29 cellular contexts compared by ENCODE assay signal in the genomic region with DNA sequence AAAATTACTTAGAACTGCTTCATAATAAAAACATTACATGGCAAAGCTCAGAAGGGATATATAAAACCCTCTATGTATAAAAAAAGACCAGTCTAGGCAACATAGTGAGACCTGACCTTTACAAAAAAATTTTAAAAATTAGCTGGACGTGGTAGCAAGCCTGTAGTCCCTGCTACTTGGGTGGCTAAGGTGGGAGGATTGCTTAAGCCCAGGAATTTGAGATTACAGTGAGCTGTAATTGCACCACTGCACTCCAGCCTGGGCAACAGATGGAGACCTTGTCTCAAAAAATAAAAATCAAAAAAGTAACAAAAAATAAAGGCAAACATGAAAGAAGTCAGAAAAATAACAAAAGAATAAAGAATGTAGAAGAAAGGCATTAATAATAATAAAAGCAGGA. TPM values are rescaled to one million over a fixed set of nuclear protein-coding genes. Genes with fewer than 3 reads are reported as not detected.
DNase-seq lines count a peak whose midpoint lies in the region; ATAC-seq, FAIRE-seq and TF ChIP-seq lines count a peak whose summit lies in the region.
"Had no signal": no experiment of that assay in that cellular context is flagged by ENCODE, and none has a peak within 500 bp of the region (broad histone marks: within the 10 kb centered on the region; RNA-seq: fewer than 3 reads in every experiment).

No MANE protein-coding gene starts in this region.

- ATAC-seq in left lung (no peak), HG02852 (IDR thresholded peaks at IDR 0.05; ENCODE audit: unreplicated experiment) (no peak)
- ATAC-seq: GM12878 had no signal

- H3K4me1 ChIP-seq in HEK293 (ENCODE audit: control insufficient read depth, insufficient read depth, low read length) (no peaks in the 10 kb centered on the region), trophoblast cell (ENCODE audit: control insufficient read depth in 1 of 2, insufficient read depth in 2 of 2, low read length in 2 of 2) (no peaks in the 10 kb centered on the region), small intestine (ENCODE audit: control insufficient read depth in 2 of 2, insufficient read depth in 1 of 2, low read depth in 1 of 2, low read length in 1 of 2) (no peaks in the 10 kb centered on the region), left lung (no peaks in the 10 kb centered on the region)
- H3K4me1 ChIP-seq: BE2C, BLaER1 had no signal

- no peak overlapping the region for H4K91ac ChIP-seq in trophoblast cell (ENCODE audit: low read depth, low read length)

- H3K27ac ChIP-seq in HEK293 (ENCODE audit: extremely low read depth, low read depth, low read length) (no peak overlapping the region), trophoblast cell (ENCODE audit: low read depth, low read length) (no peak overlapping the region), small intestine (ENCODE audit: low read depth in 1 of 2, low read length in 1 of 2) (no peak overlapping the region), left lung (no peak overlapping the region)
- H3K27ac ChIP-seq: BLaER1 had no signal

- POLR2A ChIA-PET in HEK293 (lab: Yijun Ruan, JAX), result no interaction called here

- TF ChIP-seq CTCF in HEK293 (tag by site-specific recombination; IDR thresholded peaks at IDR 0.05) (no peak), choroid plexus epithelial cell (conservative IDR thresholded peaks at IDR 0.05; ENCODE audit: low read depth, low read length) (no peak), left lung (IDR thresholded peaks at IDR 0.05) (no peak)

- no peaks in the 10 kb centered on the region for H3K4me1 Mint-ChIP-seq in activated T-helper 2 cell treated with anti-CD3 and anti-CD28 coated beads, Interferon-gamma antibody, Interleukin-2, Interleukin-4, amounts not matched to agents 10 μg/mL and 5 μg/mL and 100 μg/mL, durations not matched to agents 14 hours and 24 hours and 36 hours (ENCODE audit: low read depth)
- H3K4me1 Mint-ChIP-seq: CD14-positive monocyte; CD4-positive, alpha-beta memory T cell; CD4-positive, CD25-positive, alpha-beta regulatory T cell; CD8-positive, alpha-beta memory T cell had no signal

- FAIRE-seq in small intestine (lab: Jason Lieb, UNC), result no peak
- FAIRE-seq: A204.1, GM12878, GM12892, GM18507 had no signal

- no peak overlapping the region for H3K4me2 ChIP-seq in trophoblast cell (ENCODE audit: low read length)
- H3K4me2 ChIP-seq: BLaER1 had no signal

- no peak overlapping the region for H2BK12ac ChIP-seq in trophoblast cell (ENCODE audit: low read length)

- peak; percentile 35 for DNase-seq in NCI-H226
- peak; percentile 43 for DNase-seq in choroid plexus epithelial cell (ENCODE audit: low read depth)
- DNase-seq in trophoblast cell, result peak; percentile 63 to 83
- no peak for DNase-seq in small intestine
- no peak for DNase-seq in left lung
- no peak for DNase-seq in activated T-helper 2 cell treated with anti-CD3 and anti-CD28 coated beads, Interferon-gamma antibody, Interleukin-2, Interleukin-4, amounts not matched to agents 10 μg/mL and 5 μg/mL and 100 μg/mL, durations not matched to agents 14 hours and 24 hours and 36 hours (ENCODE audit: low spot score)
- DNase-seq: 8988T; ACHN; BE2C; C1 segment of cervical spinal cord; CD4-positive, alpha-beta memory T cell; CD4-positive, CD25-positive, alpha-beta regulatory T cell; CD8-positive, alpha-beta memory T cell; COR-L47; DMS 273 treated with DMSO at 0.1 percent for 48 hours; DMS153; DMS53; DMS79; DND-41; EL; GDM1 had no signal

- no peaks in the 10 kb centered on the region for H3K79me2 ChIP-seq in trophoblast cell (ENCODE audit: control insufficient read depth, insufficient read depth, low read length, poor library complexity)

- no peaks in the 10 kb centered on the region for H3K36me3 Mint-ChIP-seq in activated T-helper 2 cell treated with anti-CD3 and anti-CD28 coated beads, Interferon-gamma antibody, Interleukin-2, Interleukin-4, amounts not matched to agents 10 μg/mL and 5 μg/mL and 100 μg/mL, durations not matched to agents 14 hours and 24 hours and 36 hours (ENCODE audit: low read depth)
- H3K36me3 Mint-ChIP-seq: CD14-positive monocyte; CD4-positive, alpha-beta memory T cell; CD4-positive, CD25-positive, alpha-beta regulatory T cell; CD8-positive, alpha-beta memory T cell had no signal

- H2BK5ac ChIP-seq in trophoblast cell (ENCODE audit: low read depth, low read length, poor library complexity), result no peak overlapping the region

- CTCF ChIA-PET in HEK293 (lab: Yijun Ruan, JAX), result interaction anchor here (0.5 to 2.7 kb wide), 5 partner anchors 18 to 182 kb away, joined by 3 to 9 read pairs (median 4); no protein-coding TSS in a partner anchor

- H4K12ac ChIP-seq in trophoblast cell (ENCODE audit: low read depth, low read length), result no peak overlapping the region

- no CpG with 5 or more reads among the region's 1 CpG for WGBS in trophoblast cell (ENCODE audit: extremely low coverage, insufficient coverage, insufficient read length)
- WGBS in small intestine, 3 donors, result 49 to 67% (median 55%) methylated on average over 1 of the region's 1 CpG

- no peak overlapping the region for H3K4ac ChIP-seq in trophoblast cell (ENCODE audit: low read depth, low read length)

- no peak overlapping the region for H3K23ac ChIP-seq in trophoblast cell (ENCODE audit: low read length)

- H3K18ac ChIP-seq in trophoblast cell (ENCODE audit: low read length), result no peak overlapping the region

- H3K9me3 Mint-ChIP-seq in activated T-helper 2 cell treated with anti-CD3 and anti-CD28 coated beads, Interferon-gamma antibody, Interleukin-2, Interleukin-4, amounts not matched to agents 10 μg/mL and 5 μg/mL and 100 μg/mL, durations not matched to agents 14 hours and 24 hours and 36 hours, result no peaks in the 10 kb centered on the region
- H3K9me3 Mint-ChIP-seq: CD8-positive, alpha-beta memory T cell had no signal

- no peaks in the 10 kb centered on the region for H3K36me3 ChIP-seq in HEK293 (ENCODE audit: control insufficient read depth in 2 of 2, insufficient read depth in 1 of 2, low read length in 2 of 2)
- H3K36me3 ChIP-seq in trophoblast cell (ENCODE audit: control insufficient read depth in 1 of 2, insufficient read depth in 2 of 2, low read length in 2 of 2), result no peaks in the 10 kb centered on the region
- H3K36me3 ChIP-seq in small intestine (ENCODE audit: control insufficient read depth in 2 of 2, insufficient read depth in 2 of 2, low read length in 2 of 2), result no peaks in the 10 kb centered on the region
- H3K36me3 ChIP-seq in left lung, result no peaks in the 10 kb centered on the region
- H3K36me3 ChIP-seq: BE2C, BLaER1 had no signal

- no peaks in the 10 kb centered on the region for H3K79me1 ChIP-seq in trophoblast cell (ENCODE audit: low read length)

- no peak overlapping the region for H2AK5ac ChIP-seq in trophoblast cell (ENCODE audit: low read length)

- no peak overlapping the region for H3K27ac Mint-ChIP-seq in activated T-helper 2 cell treated with anti-CD3 and anti-CD28 coated beads, Interferon-gamma antibody, Interleukin-2, Interleukin-4, amounts not matched to agents 10 μg/mL and 5 μg/mL and 100 μg/mL, durations not matched to agents 14 hours and 24 hours and 36 hours
- H3K27ac Mint-ChIP-seq: CD14-positive monocyte; CD4-positive, alpha-beta memory T cell; CD4-positive, CD25-positive, alpha-beta regulatory T cell; CD8-positive, alpha-beta memory T cell had no signal

- no peak overlapping the region for H2AFZ ChIP-seq in trophoblast cell (ENCODE audit: insufficient read depth, low read length, poor library complexity)

- H3K9me3 ChIP-seq in HEK293 (ENCODE audit: control insufficient read depth, insufficient read depth, low read depth, low read length) (no peaks in the 10 kb centered on the region), trophoblast cell (ENCODE audit: insufficient read depth, low read depth, low read length) (no peaks in the 10 kb centered on the region), small intestine (ENCODE audit: control insufficient read depth, low read depth) (no peaks in the 10 kb centered on the region), left lung (no peaks in the 10 kb centered on the region)
- H3K9me3 ChIP-seq: BE2C, BLaER1 had no signal

- no peak overlapping the region for H3K4me3 Mint-ChIP-seq in activated T-helper 2 cell treated with anti-CD3 and anti-CD28 coated beads, Interferon-gamma antibody, Interleukin-2, Interleukin-4, amounts not matched to agents 10 μg/mL and 5 μg/mL and 100 μg/mL, durations not matched to agents 14 hours and 24 hours and 36 hours (ENCODE audit: low read depth)
- H3K4me3 Mint-ChIP-seq: CD14-positive monocyte; CD4-positive, alpha-beta memory T cell; CD4-positive, CD25-positive, alpha-beta regulatory T cell; CD8-positive, alpha-beta memory T cell had no signal

- intact Hi-C loops in left lung (cut with DNase I), result no loop called here
- intact Hi-C loops in activated T-helper 2 cell treated with anti-CD3 and anti-CD28 coated beads, Interferon-gamma antibody, Interleukin-2, Interleukin-4, amounts not matched to agents 10 μg/mL and 5 μg/mL and 100 μg/mL, durations not matched to agents 14 hours and 24 hours and 36 hours (cut with micrococcal nuclease), result no loop called here

- peaks cover 8% of the 10 kb centered on the region for H3K27me3 Mint-ChIP-seq in activated T-helper 2 cell treated with anti-CD3 and anti-CD28 coated beads, Interferon-gamma antibody, Interleukin-2, Interleukin-4, amounts not matched to agents 10 μg/mL and 5 μg/mL and 100 μg/mL, durations not matched to agents 14 hours and 24 hours and 36 hours (ENCODE audit: low read depth)

- no peak overlapping the region for H2BK120ac ChIP-seq in trophoblast cell (ENCODE audit: insufficient read depth, low read length, poor library complexity)

- H3K27me3 ChIP-seq in trophoblast cell (ENCODE audit: insufficient read depth, low read length) (no peaks in the 10 kb centered on the region), small intestine (ENCODE audit: control insufficient read depth in 2 of 2, insufficient read depth in 2 of 2, low read length in 2 of 2) (no peaks in the 10 kb centered on the region), left lung (no peaks in the 10 kb centered on the region)
- H3K27me3 ChIP-seq: BLaER1 had no signal

- no peak overlapping the region for H3K14ac ChIP-seq in trophoblast cell (ENCODE audit: low read length)

- H4K8ac ChIP-seq in trophoblast cell (ENCODE audit: low read depth, low read length), result no peak overlapping the region

- H3K4me3 ChIP-seq in HEK293 (ENCODE audit: low read depth, low read length), result no peak overlapping the region
- H3K4me3 ChIP-seq in choroid plexus epithelial cell (ENCODE audit: low read depth, low read length), result no peak overlapping the region
- H3K4me3 ChIP-seq in trophoblast cell (ENCODE audit: low read depth, low read length), result no peak overlapping the region
- H3K4me3 ChIP-seq in small intestine (ENCODE audit: low read depth in 1 of 2, low read length in 2 of 2), result no peak overlapping the region
- no peak overlapping the region for H3K4me3 ChIP-seq in left lung
- H3K4me3 ChIP-seq: BLaER1, GM12878 had no signal

- H3K9ac ChIP-seq in trophoblast cell (ENCODE audit: low read length), result no peak overlapping the region
- H3K9ac ChIP-seq: BLaER1 had no signal

TF ChIP-seq in HEK293, 187 proteins besides CTCF, POLR2A, EP300 and RAD21 (continues in another document):
- TF ChIP-seq ZNF140 (tag by site-specific recombination; IDR thresholded peaks at IDR 0.05), result peak; percentile 91

RNA-seq across cellular contexts. Expression of gene TPD52L1, which starts 21.5 kb away (rescaled TPM):
- polyA plus RNA-seq in trophoblast cell (2013), result 65.5 and 66.4 TPM in 2 replicates
- polyA plus RNA-seq in small intestine, result 10 to 100 TPM; 10.8 to 40.6 (median 20.8) TPM
- total RNA-seq in left lung, result 10 to 100 TPM; 17.4 to 22.8 TPM
- not detected in 2 replicates for total RNA-seq in activated T-helper 2 cell treated with anti-CD3 and anti-CD28 coated beads, Interferon-gamma antibody, Interleukin-2, Interleukin-4, amounts not matched to agents 10 μg/mL and 5 μg/mL and 100 μg/mL, durations not matched to agents 14 hours and 24 hours and 36 hours
- total RNA-seq: CD4-positive, CD25-positive, alpha-beta regulatory T cell; CD8-positive, alpha-beta memory T cell had no signal
- polyA plus RNA-seq: CD14-positive monocyte had no signal

Comparison
In these comparisons a context has a peak if more than half of its experiments do, and no peak if none do; other contexts are left out.
1. DNase-seq: peak in NCI-H226 (single experiment), choroid plexus epithelial cell (single experiment) and trophoblast cell (2 of 2); none in small intestine (single experiment), left lung (0 of 2) and activated T-helper 2 cell treated with anti-CD3 and anti-CD28 coated beads, Interferon-gamma antibody, Interleukin-2, Interleukin-4, amounts not matched to agents 10 μg/mL and 5 μg/mL and 100 μg/mL, durations not matched to agents 14 hours and 24 hours and 36 hours (single experiment).
2. RNA of gene TPD52L1, which starts 21.5 kb away (total RNA-seq): 17.4 to 22.8 TPM in left lung; not detected in activated T-helper 2 cell treated with anti-CD3 and anti-CD28 coated beads, Interferon-gamma antibody, Interleukin-2, Interleukin-4, amounts not matched to agents 10 μg/mL and 5 μg/mL and 100 μg/mL, durations not matched to agents 14 hours and 24 hours and 36 hours; every median in the first group is over 10 times any median in the second.